Comparison of ENCODE assay signal across 9 cellular contexts in genomic region chr7:156780724-156781455, GRCh38.
DNase-seq lines count a peak whose midpoint lies in the region; ATAC-seq, FAIRE-seq and TF ChIP-seq lines count a peak whose summit lies in the region.
"Had no signal": no experiment of that assay in that cellular context is flagged by ENCODE, and none has a peak within 500 bp of the region (broad histone marks: within the 10 kb centered on the region; RNA-seq: fewer than 3 reads in every experiment).

No MANE protein-coding gene starts in this region.

- FAIRE-seq in D721Med (lab: Jason Lieb, UNC): no peak

- peaks cover 6% of the 10 kb centered on the region for H3K9me3 Mint-ChIP-seq in activated naive CD8-positive, alpha-beta T cell (ENCODE audit: low read depth)

- no peaks in the 10 kb centered on the region for H3K4me1 ChIP-seq in effector memory CD4-positive, alpha-beta T cell (ENCODE audit: control insufficient read depth, insufficient read depth, low read length, poor library complexity, severe bottlenecking)

- ATAC-seq in GM18858 (IDR thresholded peaks at IDR 0.05; ENCODE audit: unreplicated experiment): peak; percentile 87
- ATAC-seq in GM21619 (IDR thresholded peaks at IDR 0.05; ENCODE audit: unreplicated experiment): peak; percentile 90
- peak; percentile 81 for ATAC-seq in HG03520 (IDR thresholded peaks at IDR 0.05; ENCODE audit: unreplicated experiment)
- ATAC-seq in sciatic nerve: no peak
- ATAC-seq: naive thymus-derived CD8-positive, alpha-beta T cell had no signal

- DNase-seq in sciatic nerve (ENCODE audit: low spot score): no peak
- no peak for DNase-seq in midbrain (lab: John Stamatoyannopoulos, UW)
- DNase-seq in D721Med (ENCODE audit: insufficient read length, low spot score): no peak
- DNase-seq in effector memory CD4-positive, alpha-beta T cell: no peak
- DNase-seq: naive thymus-derived CD8-positive, alpha-beta T cell had no signal

- H3K27me3 ChIP-seq in effector memory CD4-positive, alpha-beta T cell (replicated peaks; ENCODE audit: control insufficient read depth, insufficient read depth, low read length, poor library complexity, severe bottlenecking): no peaks in the 10 kb centered on the region

- intact Hi-C loops in sciatic nerve (cut with DNase I): no loop called here

- H3K4me1 Mint-ChIP-seq in activated naive CD8-positive, alpha-beta T cell (ENCODE audit: low read depth): peaks cover 43% of the 10 kb centered on the region

- no peak overlapping the region for H3K4me3 Mint-ChIP-seq in activated naive CD8-positive, alpha-beta T cell
- H3K4me3 Mint-ChIP-seq: naive thymus-derived CD8-positive, alpha-beta T cell had no signal

- H3K27ac ChIP-seq in effector memory CD4-positive, alpha-beta T cell (ENCODE audit: insufficient read depth, low read length, poor library complexity, severe bottlenecking): no peak overlapping the region

- peak overlapping the region; percentile 42 for H3K27ac Mint-ChIP-seq in activated naive CD8-positive, alpha-beta T cell

- no peaks in the 10 kb centered on the region for H3K9me3 ChIP-seq in effector memory CD4-positive, alpha-beta T cell (ENCODE audit: control insufficient read depth, low read length)

- no peak for TF ChIP-seq CTCF in D721Med (IDR thresholded peaks at IDR 0.05; ENCODE audit: insufficient read depth, missing control alignments)

- H3K36me3 Mint-ChIP-seq in activated naive CD8-positive, alpha-beta T cell: peaks cover 21% of the 10 kb centered on the region

- no peaks in the 10 kb centered on the region for H3K36me3 ChIP-seq in effector memory CD4-positive, alpha-beta T cell (ENCODE audit: control insufficient read depth, insufficient read depth, low read length)

- H3K4me3 ChIP-seq in effector memory CD4-positive, alpha-beta T cell (ENCODE audit: insufficient read depth, low read depth, low read length, poor library complexity, severe bottlenecking): no peak overlapping the region

- no peaks in the 10 kb centered on the region for H3K27me3 Mint-ChIP-seq in activated naive CD8-positive, alpha-beta T cell
- H3K27me3 Mint-ChIP-seq: naive thymus-derived CD8-positive, alpha-beta T cell had no signal
